Comparison of ENCODE assay signal across 8 cellular contexts in the genomic region with DNA sequence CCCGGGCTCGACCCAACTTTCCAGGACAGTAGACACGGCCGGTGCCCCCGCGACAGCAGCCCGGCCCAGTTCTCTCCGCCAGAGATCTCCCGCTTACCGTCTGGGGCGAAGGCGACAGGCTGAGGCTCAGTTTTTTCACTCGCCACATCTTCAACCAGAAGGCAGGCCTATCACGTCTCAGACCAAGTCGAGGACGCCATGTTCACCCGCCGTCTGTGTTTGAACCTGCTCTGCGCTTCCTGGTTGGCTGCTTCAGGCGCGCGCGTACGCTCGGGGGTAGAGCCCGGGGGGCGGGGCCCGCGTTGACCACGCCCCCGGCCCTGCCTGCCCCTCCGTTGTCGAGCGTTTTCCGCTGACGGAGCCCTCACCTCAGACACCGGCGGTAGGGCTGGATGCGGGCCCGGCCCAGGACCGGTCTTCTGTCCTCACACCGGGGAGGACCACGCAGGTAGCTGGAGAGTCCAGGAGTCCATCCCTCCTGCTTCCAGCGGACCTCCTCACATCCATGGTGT. TPM values are rescaled to one million over a fixed set of nuclear protein-coding genes. Genes with fewer than 3 reads are reported as not detected.
DNase-seq lines count a peak whose midpoint lies in the region; ATAC-seq and TF ChIP-seq lines count a peak whose summit lies in the region.

A gene with protein sequence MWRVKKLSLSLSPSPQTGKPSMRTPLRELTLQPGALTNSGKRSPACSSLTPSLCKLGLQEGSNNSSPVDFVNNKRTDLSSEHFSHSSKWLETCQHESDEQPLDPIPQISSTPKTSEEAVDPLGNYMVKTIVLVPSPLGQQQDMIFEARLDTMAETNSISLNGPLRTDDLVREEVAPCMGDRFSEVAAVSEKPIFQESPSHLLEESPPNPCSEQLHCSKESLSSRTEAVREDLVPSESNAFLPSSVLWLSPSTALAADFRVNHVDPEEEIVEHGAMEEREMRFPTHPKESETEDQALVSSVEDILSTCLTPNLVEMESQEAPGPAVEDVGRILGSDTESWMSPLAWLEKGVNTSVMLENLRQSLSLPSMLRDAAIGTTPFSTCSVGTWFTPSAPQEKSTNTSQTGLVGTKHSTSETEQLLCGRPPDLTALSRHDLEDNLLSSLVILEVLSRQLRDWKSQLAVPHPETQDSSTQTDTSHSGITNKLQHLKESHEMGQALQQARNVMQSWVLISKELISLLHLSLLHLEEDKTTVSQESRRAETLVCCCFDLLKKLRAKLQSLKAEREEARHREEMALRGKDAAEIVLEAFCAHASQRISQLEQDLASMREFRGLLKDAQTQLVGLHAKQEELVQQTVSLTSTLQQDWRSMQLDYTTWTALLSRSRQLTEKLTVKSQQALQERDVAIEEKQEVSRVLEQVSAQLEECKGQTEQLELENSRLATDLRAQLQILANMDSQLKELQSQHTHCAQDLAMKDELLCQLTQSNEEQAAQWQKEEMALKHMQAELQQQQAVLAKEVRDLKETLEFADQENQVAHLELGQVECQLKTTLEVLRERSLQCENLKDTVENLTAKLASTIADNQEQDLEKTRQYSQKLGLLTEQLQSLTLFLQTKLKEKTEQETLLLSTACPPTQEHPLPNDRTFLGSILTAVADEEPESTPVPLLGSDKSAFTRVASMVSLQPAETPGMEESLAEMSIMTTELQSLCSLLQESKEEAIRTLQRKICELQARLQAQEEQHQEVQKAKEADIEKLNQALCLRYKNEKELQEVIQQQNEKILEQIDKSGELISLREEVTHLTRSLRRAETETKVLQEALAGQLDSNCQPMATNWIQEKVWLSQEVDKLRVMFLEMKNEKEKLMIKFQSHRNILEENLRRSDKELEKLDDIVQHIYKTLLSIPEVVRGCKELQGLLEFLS (minus strand): TSS at position 227 of the 512 bp plus-strand sequence. CDS start 79 bp downstream, at position 148.

- no peak for TF ChIP-seq RAD21 in Ishikawa (IDR thresholded peaks at IDR 0.05; ENCODE audit: low read depth)

- intact Hi-C loops in PC-3 (cut with micrococcal nuclease) (no loop called here), mucosa of descending colon (cut with DNase I, micrococcal nuclease) (no loop called here)

- peaks cover 21% of the 10 kb centered on the region for H3K79me2 ChIP-seq in PC-3 (ENCODE audit: low read length)

- no peaks in the 10 kb centered on the region for H3K9me3 ChIP-seq in PC-3 (ENCODE audit: low read length)
- H3K9me3 ChIP-seq in mucosa of descending colon: no peaks in the 10 kb centered on the region

- peak within 1 kb of the TSS; percentile 98 for H2AFZ ChIP-seq in PC-3 (ENCODE audit: low read length)

- peak; percentile 79 for ATAC-seq in GM21576 (IDR thresholded peaks at IDR 0.05; ENCODE audit: unreplicated experiment)
- ATAC-seq in PC-3: peak; percentile 80
- ATAC-seq in mucosa of descending colon: peak; percentile 97

- peak; percentile 87 for DNase-seq in DMS114 treated with DMSO at 0.1 percent for 48 hours (lab: John Stamatoyannopoulos, UW; ENCODE audit: unreplicated experiment)
- peak; percentile 90 for DNase-seq in PC-3
- DNase-seq in activated T-cell treated with anti-CD3 and anti-CD28 coated beads for 48 hours (ENCODE audit: low read depth): peak; percentile 95
- peak; percentile 29 for DNase-seq in epithelial cell of prostate (ENCODE audit: low read depth, low spot score)
- peak; percentile 95 to 96 (median 96) for DNase-seq in mucosa of descending colon
- DNase-seq in stimulated activated CD8-positive, alpha-beta memory T cell treated with anti-CD3 and anti-CD28 coated beads, Interleukin-4, amount 100 ng/mL, for 1 hour (ENCODE audit: low read depth in 2 of 2, low spot score in 1 of 2): peak; percentile 85 to 90

- peaks cover 9% of the 10 kb centered on the region for H3F3A ChIP-seq in PC-3 (ENCODE audit: low read length, unreplicated experiment)

- H3K4me2 ChIP-seq in PC-3 (ENCODE audit: low read length): peak within 1 kb of the TSS; percentile 99

- H3K4me3 ChIP-seq in PC-3 (ENCODE audit: low read length) (peak within 1 kb of the TSS; percentile 98), mucosa of descending colon (peak within 1 kb of the TSS; percentile 19)

- H3K36me3 ChIP-seq in PC-3 (ENCODE audit: low read depth, low read length): no peaks in the 10 kb centered on the region
- no peaks in the 10 kb centered on the region for H3K36me3 ChIP-seq in mucosa of descending colon (ENCODE audit: low read depth)

- no peaks in the 10 kb centered on the region for H4K20me1 ChIP-seq in PC-3 (ENCODE audit: low read length)

- no peak for TF ChIP-seq EP300 in Ishikawa (IDR thresholded peaks at IDR 0.05; ENCODE audit: borderline replicate concordance)

- TF ChIP-seq CTCF in PC-3 (conservative IDR thresholded peaks at IDR 0.05; ENCODE audit: low read depth, low read length) (no peak), mucosa of descending colon (IDR thresholded peaks at IDR 0.05) (no peak)

- H3K4me1 ChIP-seq in PC-3 (ENCODE audit: insufficient read depth, low read length) (peaks cover 8% of the 10 kb centered on the region; the same call in 1 of the 2 replicates), mucosa of descending colon (ENCODE audit: low read depth) (peaks cover 18% of the 10 kb centered on the region)

- H3K9me2 ChIP-seq in PC-3 (replicated peaks; ENCODE audit: low read length): no peaks in the 10 kb centered on the region

- H3K9ac ChIP-seq in PC-3 (ENCODE audit: low read length): peak within 1 kb of the TSS; percentile 91

- no TSS peak for BruUV-seq in PC-3 (replicated peaks; lab: Mats Ljungman, UMichigan)

- peak within 1 kb of the TSS; percentile 98 for H3K27ac ChIP-seq in PC-3 (ENCODE audit: low read length)
- H3K27ac ChIP-seq in epithelial cell of prostate: peak within 1 kb of the TSS; percentile 86

- no peaks in the 10 kb centered on the region for H3K27me3 ChIP-seq in PC-3 (ENCODE audit: low read length)

- POLR2A ChIA-PET in PC-3 (lab: Charles Lee; ENCODE audit: unreplicated experiment): no interaction called here

- CTCF ChIA-PET in PC-3 (lab: Charles Lee): no interaction called here

TF ChIP-seq in Ishikawa, 13 proteins besides CTCF, POLR2A, EP300 and RAD21:
- TF ChIP-seq YY1 (IDR thresholded peaks at IDR 0.05; ENCODE audit: low read depth) (peak; percentile 91), EGR1 (IDR thresholded peaks at IDR 0.05) (no peak), TAF1 (IDR thresholded peaks at IDR 0.05; ENCODE audit: low read depth) (peak; percentile 79), TCF12 (IDR thresholded peaks at IDR 0.05; ENCODE audit: low read depth) (0 out of 2 replicates have a peak, but pooled peaks have one; percentile 0), FOXM1 (IDR thresholded peaks at IDR 0.05; ENCODE audit: borderline replicate concordance, low read depth) (peak; percentile 85), CREB1 (IDR thresholded peaks at IDR 0.05; ENCODE audit: low read depth) (peak; percentile 19; the same call in 1 of the 2 replicates), REST (IDR thresholded peaks at IDR 0.05; ENCODE audit: low read depth) (no peak), TEAD4 (IDR thresholded peaks at IDR 0.05) (no peak)
- TF ChIP-seq, protein P1, sequence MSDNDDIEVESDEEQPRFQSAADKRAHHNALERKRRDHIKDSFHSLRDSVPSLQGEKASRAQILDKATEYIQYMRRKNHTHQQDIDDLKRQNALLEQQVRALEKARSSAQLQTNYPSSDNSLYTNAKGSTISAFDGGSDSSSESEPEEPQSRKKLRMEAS (IDR thresholded peaks at IDR 0.05): peak; percentile 46; the same call in 1 of the 2 replicates
- TF ChIP-seq, protein P2, sequence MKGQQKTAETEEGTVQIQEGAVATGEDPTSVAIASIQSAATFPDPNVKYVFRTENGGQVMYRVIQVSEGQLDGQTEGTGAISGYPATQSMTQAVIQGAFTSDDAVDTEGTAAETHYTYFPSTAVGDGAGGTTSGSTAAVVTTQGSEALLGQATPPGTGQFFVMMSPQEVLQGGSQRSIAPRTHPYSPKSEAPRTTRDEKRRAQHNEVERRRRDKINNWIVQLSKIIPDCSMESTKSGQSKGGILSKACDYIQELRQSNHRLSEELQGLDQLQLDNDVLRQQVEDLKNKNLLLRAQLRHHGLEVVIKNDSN (IDR thresholded peaks at IDR 0.05): no peak

RNA-seq across cellular contexts. Expression of the gene that starts here (rescaled TPM):
- total RNA-seq in PC-3 (2014; rRNA removed) (86.6 and 118 TPM in 2 replicates), mucosa of descending colon (10 to 100 TPM in 2 of 3 donors, 1 to 10 TPM in 1; 7.2 to 30.3 (median 15.1) TPM)

Comparison
In these comparisons a context has a peak if more than half of its experiments do, and no peak if none do; other contexts are left out.
1. Peak in every context shown above with its lines: DNase-seq, ATAC-seq, H3K4me3 ChIP-seq and H3K27ac ChIP-seq.
2. DNase-seq: peak in every context shown above with its lines; median percentile 96 in mucosa of descending colon; 95 in activated T-cell treated with anti-CD3 and anti-CD28 coated beads for 48 hours; 90 in PC-3; 88 in stimulated activated CD8-positive, alpha-beta memory T cell treated with anti-CD3 and anti-CD28 coated beads, Interleukin-4, amount 100 ng/mL, for 1 hour; 87 in DMS114 treated with DMSO at 0.1 percent for 48 hours; 29 in epithelial cell of prostate.